In the genomic region with DNA sequence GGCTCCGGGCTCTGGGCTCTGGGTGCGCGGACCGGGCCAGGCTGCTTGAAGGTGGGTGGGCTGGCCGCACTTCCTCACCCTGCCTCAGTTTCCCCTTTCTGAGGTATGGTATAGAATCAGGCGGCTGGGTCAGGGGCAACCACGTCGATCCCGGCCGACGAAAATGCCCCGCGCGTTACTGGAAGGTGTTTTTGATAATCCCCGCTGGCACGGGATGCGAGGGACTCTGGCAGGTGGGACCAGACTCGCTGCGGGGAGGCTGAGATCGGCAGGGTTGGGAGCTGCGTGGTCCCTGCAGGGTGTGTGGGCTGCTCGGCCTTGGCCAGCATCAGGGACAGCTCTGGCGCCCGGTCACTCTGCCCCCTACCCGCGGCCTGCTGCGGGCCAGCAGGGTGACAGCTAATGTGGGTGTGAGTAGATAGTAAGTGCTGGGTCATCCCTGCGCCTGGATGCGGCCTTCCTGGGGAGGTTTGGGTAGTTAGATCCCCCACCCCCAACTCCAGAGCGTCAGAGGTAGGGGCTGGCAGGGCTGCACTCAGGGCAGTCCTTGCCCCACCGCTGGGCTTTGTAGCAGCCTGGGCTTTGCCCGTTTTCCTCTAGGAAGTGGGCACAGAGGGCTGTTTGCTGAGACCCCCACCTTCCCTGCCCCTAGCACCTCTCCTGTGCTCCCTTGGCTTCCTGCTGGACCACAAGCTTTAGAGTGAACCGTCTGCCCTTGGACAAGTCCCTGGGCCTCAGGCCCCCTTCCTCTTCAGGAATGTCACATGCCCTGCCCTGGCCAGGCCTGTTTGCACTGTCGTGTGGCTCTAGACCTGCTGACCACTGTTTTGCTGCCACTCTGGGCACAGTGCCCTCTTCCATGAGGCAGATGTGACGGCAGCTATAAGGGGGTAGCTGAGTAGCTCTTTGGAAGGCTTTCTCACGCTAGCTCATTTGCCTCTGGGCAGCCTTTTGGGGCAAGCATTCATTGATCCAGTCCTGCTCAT, we compare ENCODE assay signal across 8 cellular contexts. TPM values are rescaled to one million over a fixed set of nuclear protein-coding genes. Genes with fewer than 3 reads are reported as not detected.
DNase-seq lines count a peak whose midpoint lies in the region; ATAC-seq lines count a peak whose summit lies in the region.

No MANE protein-coding gene starts in this region.

- H3K4me1 ChIP-seq in SJCRH30, result peaks cover 4% of the 10 kb centered on the region; the same call in 1 of the 2 replicates

- H3K27me3 ChIP-seq in SJCRH30, result peaks cover 6% of the 10 kb centered on the region; the same call in 1 of the 2 replicates

- H3K27ac ChIP-seq in SJCRH30, result no peak overlapping the region

- DNase-seq in stimulated activated CD4-positive, alpha-beta T cell treated with anti-CD3 and anti-CD28 coated beads, Interleukin-4, amount 100 ng/mL, for 48 hours (ENCODE audit: low read depth in 2 of 2), result peak; percentile 11 to 13
- no peak for DNase-seq in stimulated activated CD4-positive, alpha-beta T cell treated with anti-CD3 and anti-CD28 coated beads, Interleukin-1b, Interleukin-23, amount 100 ng/mL, for 48 hours
- DNase-seq in SJCRH30 (peak; percentile 31 to 38), lung microvascular endothelial cell (ENCODE audit: low read depth in 2 of 2) (peak; percentile 44 to 85), superior temporal gyrus (ENCODE audit: extremely low spot score) (peak; percentile 84)
- peak; percentile 26 for DNase-seq in effector CD8-positive, alpha-beta T cell (lab: John Stamatoyannopoulos, UW)

- no peaks in the 10 kb centered on the region for H3K9me3 ChIP-seq in SJCRH30 (replicated peaks)

- H3K4me3 ChIP-seq in SJCRH30, result peak overlapping the region; percentile 76

- ATAC-seq in GM19395 (IDR thresholded peaks at IDR 0.05; ENCODE audit: unreplicated experiment), result no peak
- no peak for ATAC-seq in HG03469 (IDR thresholded peaks at IDR 0.05; ENCODE audit: unreplicated experiment)

- H3K36me3 ChIP-seq in SJCRH30, result no peaks in the 10 kb centered on the region

RNA-seq across cellular contexts. Expression of a gene that starts 0.6 kb away (rescaled TPM):
- 8.1 and 9.4 TPM in 2 replicates for total RNA-seq in SJCRH30 (2014; rRNA removed; shearing (Covaris generic))
- 42.3 and 46.8 TPM in 2 replicates for total RNA-seq in lung microvascular endothelial cell

RNA-seq across cellular contexts. Expression of a gene that starts 4.9 kb away (rescaled TPM):
- 4.2 and 9.0 TPM in 2 replicates for total RNA-seq in SJCRH30 (2014; rRNA removed; shearing (Covaris generic))
- total RNA-seq in lung microvascular endothelial cell, result 46.0 and 72.0 TPM in 2 replicates

RNA-seq across cellular contexts. Expression of a gene that starts 58.6 kb away (rescaled TPM):
- 30.0 and 39.3 TPM in 2 replicates for total RNA-seq in SJCRH30 (2014; rRNA removed; shearing (Covaris generic))
- total RNA-seq in lung microvascular endothelial cell, result 17.4 and 23.2 TPM in 2 replicates
